In the genomic region with DNA sequence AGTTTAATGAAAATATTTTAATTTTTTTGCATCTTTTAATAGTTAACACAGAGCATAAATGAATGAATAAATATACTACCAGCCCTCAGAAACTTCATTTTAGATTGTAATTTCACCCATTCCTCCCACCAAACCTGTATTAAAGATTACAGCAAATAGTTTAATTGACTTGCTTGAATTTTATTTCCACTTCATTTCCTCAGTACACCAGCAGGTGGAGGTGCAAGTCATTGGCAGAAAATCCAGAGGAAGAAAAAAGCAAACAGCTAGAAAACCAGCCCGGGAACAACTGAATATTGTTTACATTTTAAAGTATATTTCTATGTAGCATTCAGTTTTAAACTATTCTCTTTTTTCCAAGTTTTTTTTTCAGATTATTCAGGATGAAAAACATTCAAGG, we compare ENCODE assay signal across 13 cellular contexts.
DNase-seq lines count a peak whose midpoint lies in the region; ATAC-seq, FAIRE-seq and TF ChIP-seq lines count a peak whose summit lies in the region.
"Had no signal": no experiment of that assay in that cellular context is flagged by ENCODE, and none has a peak within 500 bp of the region (broad histone marks: within the 10 kb centered on the region; RNA-seq: fewer than 3 reads in every experiment).

No MANE protein-coding gene starts in this region.

- H3K27ac ChIP-seq in A549 (no peak overlapping the region), DOHH2 (ENCODE audit: low read depth, low read length) (no peak overlapping the region), uterus (no peak overlapping the region)
- H3K27ac ChIP-seq: epithelial cell of prostate, HL-60 had no signal

- no peaks in the 10 kb centered on the region for H3K4me1 ChIP-seq in A549
- no peaks in the 10 kb centered on the region for H3K4me1 ChIP-seq in DOHH2 (ENCODE audit: control insufficient read depth, low read length)
- H3K4me1 ChIP-seq in uterus, result no peaks in the 10 kb centered on the region

- no peak overlapping the region for H3K4me3 ChIP-seq in A549
- no peak overlapping the region for H3K4me3 ChIP-seq in DOHH2 (ENCODE audit: low read length)
- no peak overlapping the region for H3K4me3 ChIP-seq in fibroblast of mammary gland (ENCODE audit: control insufficient read depth, low read depth, low read length)
- no peak overlapping the region for H3K4me3 ChIP-seq in uterus

- H3K9me3 Mint-ChIP-seq in activated naive CD4-positive, alpha-beta T cell treated with anti-CD3 and anti-CD28 coated beads, Interleukin-2, amount 50 U/mL, for 72 hours, result peaks cover 5 to 6% of the 10 kb centered on the region in 2 donors
- H3K9me3 Mint-ChIP-seq: activated T-cell treated with anti-CD3 and anti-CD28 coated beads, Interleukin-2, amount 50 U/mL, for 24 hours had no signal

- ATAC-seq in A549, result no peak
- no peak for ATAC-seq in activated naive CD4-positive, alpha-beta T cell treated with anti-CD3 and anti-CD28 coated beads, Interleukin-2, amount 50 U/mL, for 72 hours

- no peak overlapping the region for H3K4me2 ChIP-seq in A549
- no peak overlapping the region for H3K4me2 ChIP-seq in DOHH2 (ENCODE audit: low read length)

- TF ChIP-seq POLR2A in A549 (IDR thresholded peaks at IDR 0.05; ENCODE audit: low read length) (no peak), uterus (IDR thresholded peaks at IDR 0.05) (no peak)

- no peaks in the 10 kb centered on the region for H4K20me1 ChIP-seq in DOHH2 (ENCODE audit: control insufficient read depth, insufficient read depth, low read depth, low read length)

- H3K9me3 ChIP-seq in A549 (no peaks in the 10 kb centered on the region), DOHH2 (ENCODE audit: control insufficient read depth, insufficient read depth, low read length) (peaks cover 6% of the 10 kb centered on the region; the same call in 1 of the 2 replicates), uterus (no peaks in the 10 kb centered on the region)

- no peak overlapping the region for H3K27ac Mint-ChIP-seq in activated naive CD4-positive, alpha-beta T cell treated with anti-CD3 and anti-CD28 coated beads, Interleukin-2, amount 50 U/mL, for 72 hours
- H3K27ac Mint-ChIP-seq: activated T-cell treated with anti-CD3 and anti-CD28 coated beads, Interleukin-2, amount 50 U/mL, for 24 hours had no signal

- DNase-seq in A549 (ENCODE audit: low read depth in 1 of 2, low spot score in 1 of 2), result peak; percentile 1 to 7
- peak; percentile 13 for DNase-seq in NCI-H748 treated with DMSO at 0.1 percent for 48 hours (lab: John Stamatoyannopoulos, UW)
- peak; percentile 7 for DNase-seq in fibroblast of mammary gland (ENCODE audit: low read depth)
- no peak for DNase-seq in ecto neural progenitor cell (ENCODE audit: low spot score)
- no peak for DNase-seq in GM19240 (ENCODE audit: insufficient read length, low spot score)
- DNase-seq in activated naive CD4-positive, alpha-beta T cell treated with anti-CD3 and anti-CD28 coated beads, Interleukin-2, amount 50 U/mL, for 72 hours (ENCODE audit: low spot score in 2 of 2), result no peak
- DNase-seq in uterus, result no peak
- DNase-seq: activated T-cell treated with anti-CD3 and anti-CD28 coated beads, Interleukin-2, amount 50 U/mL, for 24 hours; SHP77; stimulated activated CD4-positive, alpha-beta T cell treated with anti-CD3 and anti-CD28 coated beads, Interleukin-4, amount 100 ng/mL, for 4 hours had no signal

- no peaks in the 10 kb centered on the region for H3K79me2 ChIP-seq in DOHH2 (ENCODE audit: control insufficient read depth, low read length)

- H3K9me2 ChIP-seq in DOHH2 (replicated peaks; ENCODE audit: control insufficient read depth, low read length), result no peaks in the 10 kb centered on the region

- TF ChIP-seq RAD21 in A549 (conservative IDR thresholded peaks at IDR 0.05 in 1 of 2, IDR thresholded peaks at IDR 0.05 in 1 of 2), result peak in 1 of 2 experiments; percentile 5; a peak in 1 of 5 replicates

- CTCF ChIA-PET in A549 (lab: Yijun Ruan, JAX), result no interaction called here

- intact Hi-C loops in uterus (cut with DNase I; ENCODE audit: low total_unique reads), result no loop called here

- WGBS in A549 (ENCODE audit: missing lambda C conversion rate), result 0% methylated on average over 1 of the region's 1 CpG

- POLR2A ChIA-PET in A549 (lab: Yijun Ruan, JAX), result no interaction called here

- no peaks in the 10 kb centered on the region for H3F3A ChIP-seq in DOHH2 (ENCODE audit: control insufficient read depth, insufficient read depth)

- no peak for TF ChIP-seq CTCF in A549 (IDR thresholded peaks at IDR 0.05)
- TF ChIP-seq CTCF in DOHH2 (IDR thresholded peaks at IDR 0.05; ENCODE audit: low read depth, low read length, poor library complexity, severe bottlenecking), result peak; percentile 25
- TF ChIP-seq CTCF in fibroblast of mammary gland (conservative IDR thresholded peaks at IDR 0.05; ENCODE audit: control insufficient read depth, insufficient read depth, low read depth, low read length), result peak; percentile 43
- no peak for TF ChIP-seq CTCF in uterus (IDR thresholded peaks at IDR 0.05)

- no peak for FAIRE-seq in A549 (lab: Jason Lieb, UNC)

- H3K36me3 ChIP-seq in DOHH2 (ENCODE audit: control insufficient read depth, low read length) (no peaks in the 10 kb centered on the region), uterus (no peaks in the 10 kb centered on the region)

- H3K27me3 ChIP-seq in DOHH2 (ENCODE audit: control insufficient read depth, low read length) (no peaks in the 10 kb centered on the region), uterus (peaks cover 0 to 3% of the 10 kb centered on the region in 2 donors)

- no peaks in the 10 kb centered on the region for H3K36me3 Mint-ChIP-seq in activated naive CD4-positive, alpha-beta T cell treated with anti-CD3 and anti-CD28 coated beads, Interleukin-2, amount 50 U/mL, for 72 hours

- TF ChIP-seq EP300 in A549 (IDR thresholded peaks at IDR 0.05), result no peak

TF ChIP-seq in A549, 52 proteins besides CTCF, POLR2A, EP300 and RAD21:
- no peak for TF ChIP-seq POLR2AphosphoS2 (conservative IDR thresholded peaks at IDR 0.05; ENCODE audit: low read length)
- TF ChIP-seq, protein P1, sequence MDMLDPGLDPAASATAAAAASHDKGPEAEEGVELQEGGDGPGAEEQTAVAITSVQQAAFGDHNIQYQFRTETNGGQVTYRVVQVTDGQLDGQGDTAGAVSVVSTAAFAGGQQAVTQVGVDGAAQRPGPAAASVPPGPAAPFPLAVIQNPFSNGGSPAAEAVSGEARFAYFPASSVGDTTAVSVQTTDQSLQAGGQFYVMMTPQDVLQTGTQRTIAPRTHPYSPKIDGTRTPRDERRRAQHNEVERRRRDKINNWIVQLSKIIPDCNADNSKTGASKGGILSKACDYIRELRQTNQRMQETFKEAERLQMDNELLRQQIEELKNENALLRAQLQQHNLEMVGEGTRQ (IDR thresholded peaks at IDR 0.05), result no peak
- no peak for TF ChIP-seq RFX5 (IDR thresholded peaks at IDR 0.05)
- TF ChIP-seq TP53 (CRISPR knock-in tag; IDR thresholded peaks at IDR 0.05), result no peak
- TF ChIP-seq ESRRA (IDR thresholded peaks at IDR 0.05; ENCODE audit: borderline replicate concordance, low read length), result no peak
- TF ChIP-seq, protein P2, sequence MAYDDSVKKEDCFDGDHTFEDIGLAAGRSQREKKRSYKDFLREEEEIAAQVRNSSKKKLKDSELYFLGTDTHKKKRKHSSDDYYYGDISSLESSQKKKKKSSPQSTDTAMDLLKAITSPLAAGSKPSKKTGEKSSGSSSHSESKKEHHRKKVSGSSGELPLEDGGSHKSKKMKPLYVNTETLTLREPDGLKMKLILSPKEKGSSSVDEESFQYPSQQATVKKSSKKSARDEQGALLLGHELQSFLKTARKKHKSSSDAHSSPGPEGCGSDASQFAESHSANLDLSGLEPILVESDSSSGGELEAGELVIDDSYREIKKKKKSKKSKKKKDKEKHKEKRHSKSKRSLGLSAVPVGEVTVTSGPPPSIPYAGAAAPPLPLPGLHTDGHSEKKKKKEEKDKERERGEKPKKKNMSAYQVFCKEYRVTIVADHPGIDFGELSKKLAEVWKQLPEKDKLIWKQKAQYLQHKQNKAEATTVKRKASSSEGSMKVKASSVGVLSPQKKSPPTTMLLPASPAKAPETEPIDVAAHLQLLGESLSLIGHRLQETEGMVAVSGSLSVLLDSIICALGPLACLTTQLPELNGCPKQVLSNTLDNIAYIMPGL (CRISPR knock-in tag; IDR thresholded peaks at IDR 0.05; ENCODE audit: borderline replicate concordance), result no peak
- TF ChIP-seq HOXB5 (CRISPR knock-in tag; IDR thresholded peaks at IDR 0.05), result no peak
- no peak for TF ChIP-seq EHF (CRISPR knock-in tag; IDR thresholded peaks at IDR 0.05)
- no peak for TF ChIP-seq RARB (CRISPR knock-in tag; IDR thresholded peaks at IDR 0.05)
- no peak for TF ChIP-seq MYC (IDR thresholded peaks at IDR 0.05; ENCODE audit: borderline replicate concordance, low read length)

Comparison
In these comparisons a context has a peak if more than half of its experiments do, and no peak if none do; other contexts are left out.
1. DNase-seq: peak in A549 (2 of 2), NCI-H748 treated with DMSO at 0.1 percent for 48 hours (single experiment) and fibroblast of mammary gland (single experiment); none in ecto neural progenitor cell (single experiment), GM19240 (single experiment), activated naive CD4-positive, alpha-beta T cell treated with anti-CD3 and anti-CD28 coated beads, Interleukin-2, amount 50 U/mL, for 72 hours (0 of 2) and uterus (0 of 2).
2. CTCF ChIP-seq: peak in DOHH2 (single experiment) and fibroblast of mammary gland (single experiment); none in A549 (single experiment) and uterus (0 of 4).